In the genomic region with DNA sequence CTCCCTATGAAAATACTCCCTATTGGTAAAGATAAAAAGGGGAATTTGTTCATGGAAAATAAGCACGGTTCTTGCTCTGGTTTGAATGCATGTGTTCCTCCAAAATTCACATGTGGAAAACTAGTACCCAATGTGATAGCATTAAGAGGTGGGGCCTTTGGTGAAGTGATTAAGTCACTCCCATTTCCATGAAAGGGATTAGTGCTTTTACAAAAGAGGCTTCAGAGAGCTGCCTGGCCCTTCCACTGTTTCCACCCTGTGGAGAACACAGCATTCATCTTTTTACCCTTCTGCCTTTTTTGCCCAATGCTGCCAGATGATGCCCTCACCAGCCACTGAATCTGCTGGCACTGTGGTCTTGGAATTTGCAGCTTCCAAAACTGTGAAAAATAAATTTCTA, we compare ENCODE assay signal across 1 cellular context.
TF ChIP-seq lines count a peak whose summit lies in the region.

No MANE protein-coding gene starts in this region.

TF ChIP-seq in IMR-90, 13 proteins besides CTCF, POLR2A, EP300 and RAD21 (continued from another document):
- TF ChIP-seq, protein P1, sequence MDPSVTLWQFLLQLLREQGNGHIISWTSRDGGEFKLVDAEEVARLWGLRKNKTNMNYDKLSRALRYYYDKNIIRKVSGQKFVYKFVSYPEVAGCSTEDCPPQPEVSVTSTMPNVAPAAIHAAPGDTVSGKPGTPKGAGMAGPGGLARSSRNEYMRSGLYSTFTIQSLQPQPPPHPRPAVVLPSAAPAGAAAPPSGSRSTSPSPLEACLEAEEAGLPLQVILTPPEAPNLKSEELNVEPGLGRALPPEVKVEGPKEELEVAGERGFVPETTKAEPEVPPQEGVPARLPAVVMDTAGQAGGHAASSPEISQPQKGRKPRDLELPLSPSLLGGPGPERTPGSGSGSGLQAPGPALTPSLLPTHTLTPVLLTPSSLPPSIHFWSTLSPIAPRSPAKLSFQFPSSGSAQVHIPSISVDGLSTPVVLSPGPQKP (IDR thresholded peaks at IDR 0.05; ENCODE audit: borderline replicate concordance, low read depth, low read length), result no peak
